9 cellular contexts compared by ENCODE assay signal in the genomic region with DNA sequence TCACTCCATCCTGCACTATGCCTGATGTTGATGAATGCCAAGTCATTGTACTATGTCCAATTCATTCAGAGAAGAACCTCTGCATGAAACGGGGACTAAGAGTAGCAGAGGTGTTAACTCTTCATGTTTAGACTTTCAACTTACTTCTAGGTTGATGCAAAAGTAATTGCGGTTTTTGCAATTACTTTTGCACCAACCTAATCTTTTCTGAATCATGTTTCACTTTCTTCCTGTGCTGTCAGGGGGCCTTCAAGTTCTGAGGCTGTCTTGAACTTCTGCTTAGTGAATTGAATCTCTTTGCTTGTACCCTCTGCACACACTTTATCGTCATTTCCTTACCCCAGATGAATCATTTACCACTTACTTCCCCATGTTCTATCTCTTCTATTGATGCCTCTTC.
DNase-seq lines count a peak whose midpoint lies in the region; ATAC-seq and TF ChIP-seq lines count a peak whose summit lies in the region.
"Had no signal": no experiment of that assay in that cellular context is flagged by ENCODE, and none has a peak within 500 bp of the region (broad histone marks: within the 10 kb centered on the region; RNA-seq: fewer than 3 reads in every experiment).

No MANE protein-coding gene starts in this region.

- H2AFZ ChIP-seq in OCI-LY3 (ENCODE audit: low read depth, low read length), result peak overlapping the region; percentile 14; the same call in 1 of the 2 replicates

- peaks cover 0 to 12% (median 3%) of the 10 kb centered on the region in 6 donors for H3K9me3 Mint-ChIP-seq in immature natural killer cell

- no peaks in the 10 kb centered on the region for H3K36me3 Mint-ChIP-seq in immature natural killer cell

- H4K20me1 ChIP-seq in OCI-LY3 (ENCODE audit: insufficient read depth, low read length), result no peaks in the 10 kb centered on the region

- H3K9me3 ChIP-seq in OCI-LY3 (ENCODE audit: insufficient read depth, low read length) (no peaks in the 10 kb centered on the region), vagina (no peaks in the 10 kb centered on the region)

- no peak overlapping the region for H3K27ac Mint-ChIP-seq in immature natural killer cell
- H3K27ac Mint-ChIP-seq: activated CD4-positive, alpha-beta memory T cell treated with anti-CD3 and anti-CD28 coated beads, Interleukin-2, amount 10 ng/mL, durations not matched to agents 7 days and 5 days had no signal

- H3K27me3 Mint-ChIP-seq in immature natural killer cell (ENCODE audit: low read depth in 3 of 3), result peaks cover 0 to 2% (median 0%) of the 10 kb centered on the region in 3 donors
- H3K27me3 Mint-ChIP-seq: activated CD4-positive, alpha-beta memory T cell treated with anti-CD3 and anti-CD28 coated beads, Interleukin-2, amount 10 ng/mL, durations not matched to agents 7 days and 5 days had no signal

- TF ChIP-seq POLR2A in vagina (IDR thresholded peaks at IDR 0.05), result no peak

- peaks cover 44% of the 10 kb centered on the region for H3K4me1 ChIP-seq in OCI-LY3 (ENCODE audit: low read length)
- no peaks in the 10 kb centered on the region for H3K4me1 ChIP-seq in vagina

- TF ChIP-seq CTCF in GM13977 (IDR thresholded peaks at IDR 0.05; ENCODE audit: extremely low read depth, insufficient read depth, missing control alignments) (no peak), OCI-LY3 (IDR thresholded peaks at IDR 0.05; ENCODE audit: low read depth, low read length) (no peak), vagina (IDR thresholded peaks at IDR 0.05) (no peak)

- H3K9ac ChIP-seq in OCI-LY3 (ENCODE audit: low read length), result no peak overlapping the region

- ATAC-seq in GM19463 (IDR thresholded peaks at IDR 0.05; ENCODE audit: unreplicated experiment), result peak; percentile 92
- ATAC-seq in HG03108 (IDR thresholded peaks at IDR 0.05; ENCODE audit: unreplicated experiment), result peak; percentile 86

- in situ Hi-C loops in GM13977 (cut with MboI; ENCODE audit: low pct_unique_long_range_greater_than_20kb, low sequenced_read_pairs, unreplicated experiment), result no loop called here

- 0 out of 2 replicates have a peak overlapping the region, but pooled peaks have one; percentile 10 for H3K4me3 ChIP-seq in OCI-LY3 (ENCODE audit: low read length)
- no peak overlapping the region for H3K4me3 ChIP-seq in vagina

- H3K36me3 ChIP-seq in OCI-LY3 (replicated peaks; ENCODE audit: low read depth, low read length), result no peaks in the 10 kb centered on the region
- H3K36me3 ChIP-seq in vagina, result no peaks in the 10 kb centered on the region

- H3K27ac ChIP-seq in OCI-LY3 (ENCODE audit: low read length) (peak overlapping the region; percentile 69), vagina (no peak overlapping the region)

- no peak overlapping the region for H3K4me3 Mint-ChIP-seq in immature natural killer cell
- H3K4me3 Mint-ChIP-seq: activated CD4-positive, alpha-beta memory T cell treated with anti-CD3 and anti-CD28 coated beads, Interleukin-2, amount 10 ng/mL, durations not matched to agents 7 days and 5 days had no signal

- H3K4me2 ChIP-seq in OCI-LY3 (ENCODE audit: low read length), result peak overlapping the region; percentile 43

- intact Hi-C loops in vagina (cut with DNase I), result no loop called here

- DNase-seq in GM13977 (ENCODE audit: low spot score), result peak; percentile 22
- no peak for DNase-seq in NAMALWA (ENCODE audit: low spot score)
- DNase-seq in vagina (ENCODE audit: extremely low spot score in 2 of 2), result no peak
- DNase-seq in immature natural killer cell, result no peak
- no peak for DNase-seq in LoVo (ENCODE audit: low spot score)
- DNase-seq: activated CD4-positive, alpha-beta memory T cell treated with anti-CD3 and anti-CD28 coated beads, Interleukin-2, amount 10 ng/mL, durations not matched to agents 7 days and 5 days had no signal

- no peaks in the 10 kb centered on the region for H3K79me2 ChIP-seq in OCI-LY3 (ENCODE audit: low read length)

- H3K4me1 Mint-ChIP-seq in immature natural killer cell, result no peaks in the 10 kb centered on the region
- H3K4me1 Mint-ChIP-seq: activated CD4-positive, alpha-beta memory T cell treated with anti-CD3 and anti-CD28 coated beads, Interleukin-2, amount 10 ng/mL, durations not matched to agents 7 days and 5 days had no signal

- H3K27me3 ChIP-seq in OCI-LY3 (ENCODE audit: low read depth, low read length) (no peaks in the 10 kb centered on the region), vagina (no peaks in the 10 kb centered on the region)
